ENCODE assay signal across 11 cellular contexts in the genomic region with DNA sequence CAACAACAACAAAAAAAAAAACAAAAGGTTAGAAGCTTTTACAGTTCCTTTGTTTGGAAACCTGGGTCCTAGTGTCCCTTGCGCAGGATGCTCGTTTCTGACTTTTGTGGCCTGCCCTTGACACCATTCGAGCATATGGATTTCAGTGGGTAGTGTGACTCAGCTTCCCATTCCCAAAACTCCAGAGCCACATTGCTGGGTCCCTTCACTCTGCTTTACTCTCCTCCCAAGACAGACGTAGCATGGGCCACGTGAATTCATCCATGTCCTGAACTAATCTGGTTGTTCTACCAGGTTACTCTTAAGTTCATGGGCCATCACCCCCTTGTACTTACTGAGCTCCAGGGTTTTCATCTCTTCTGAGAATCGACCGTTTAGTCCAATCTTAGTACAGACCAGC.
DNase-seq lines count a peak whose midpoint lies in the region; ATAC-seq and TF ChIP-seq lines count a peak whose summit lies in the region.
"Had no signal": no experiment of that assay in that cellular context is flagged by ENCODE, and none has a peak within 500 bp of the region (broad histone marks: within the 10 kb centered on the region; RNA-seq: fewer than 3 reads in every experiment).

No MANE protein-coding gene starts in this region.

- DNase-seq in BE2C, result no peak
- no peak for DNase-seq in HFFc6
- DNase-seq in activated naive CD8-positive, alpha-beta T cell treated with anti-CD3 and anti-CD28 coated beads, Interleukin-2, amount 50 U/mL, for 24 hours, result no peak
- DNase-seq in NCI-H82 (lab: John Stamatoyannopoulos, UW), result no peak
- no peak for DNase-seq in dedifferentiated amniotic fluid mesenchymal stem cell (ENCODE audit: extremely low spot score)
- no peak for DNase-seq in stimulated activated CD8-positive, alpha-beta memory T cell treated with anti-CD3 and anti-CD28 coated beads, Interleukin-4, amount 100 ng/mL, for 48 hours
- DNase-seq: NCI-H2081 treated with DMSO at 0.1 percent for 48 hours had no signal

- no peaks in the 10 kb centered on the region; the same call in 1 of the 2 replicates for H3K27me3 Mint-ChIP-seq in HFFc6 (ENCODE audit: insufficient read depth)
- H3K27me3 Mint-ChIP-seq in activated naive CD8-positive, alpha-beta T cell treated with anti-CD3 and anti-CD28 coated beads, Interleukin-2, amount 50 U/mL, for 24 hours, result peaks cover 15% of the 10 kb centered on the region

- no peak overlapping the region for H3K27ac ChIP-seq in gastroesophageal sphincter
- H3K27ac ChIP-seq: ascending aorta had no signal

- no peaks in the 10 kb centered on the region for H3K4me1 ChIP-seq in BE2C
- peaks cover 6% of the 10 kb centered on the region for H3K4me1 ChIP-seq in mucosa of stomach (ENCODE audit: control insufficient read depth, insufficient read depth, low read length)
- peaks cover 0 to 17% (median 0%) of the 10 kb centered on the region in 3 donors for H3K4me1 ChIP-seq in gastroesophageal sphincter

- peak overlapping the region; percentile 12 for H3K9ac ChIP-seq in mucosa of stomach (ENCODE audit: low read length)

- H3K36me3 Mint-ChIP-seq in HFFc6 (ENCODE audit: low read depth), result no peaks in the 10 kb centered on the region
- no peaks in the 10 kb centered on the region for H3K36me3 Mint-ChIP-seq in activated naive CD8-positive, alpha-beta T cell treated with anti-CD3 and anti-CD28 coated beads, Interleukin-2, amount 50 U/mL, for 24 hours (ENCODE audit: low read depth)

- no peaks in the 10 kb centered on the region for H3K36me3 ChIP-seq in BE2C
- no peaks in the 10 kb centered on the region for H3K36me3 ChIP-seq in mucosa of stomach (ENCODE audit: control insufficient read depth, insufficient read depth, low read length)
- H3K36me3 ChIP-seq in gastroesophageal sphincter, result no peaks in the 10 kb centered on the region
- H3K36me3 ChIP-seq: ascending aorta, heart right ventricle had no signal

- no peak for ATAC-seq in activated naive CD8-positive, alpha-beta T cell treated with anti-CD3 and anti-CD28 coated beads, Interleukin-2, amount 50 U/mL, for 24 hours
- ATAC-seq in gastroesophageal sphincter, result no peak

- H3K4me1 Mint-ChIP-seq in HFFc6 (ENCODE audit: low read depth), result peaks cover 36% of the 10 kb centered on the region
- peaks cover 28% of the 10 kb centered on the region for H3K4me1 Mint-ChIP-seq in activated naive CD8-positive, alpha-beta T cell treated with anti-CD3 and anti-CD28 coated beads, Interleukin-2, amount 50 U/mL, for 24 hours

- TF ChIP-seq CTCF in BE2C (IDR thresholded peaks at IDR 0.05; ENCODE audit: low read depth, low read length) (no peak), HFFc6 (IDR thresholded peaks at IDR 0.05) (no peak), gastroesophageal sphincter (IDR thresholded peaks at IDR 0.05) (no peak)

- H3K4me3 ChIP-seq in BE2C (ENCODE audit: low read depth, low read length) (peak overlapping the region; percentile 59), mucosa of stomach (ENCODE audit: low read length) (no peak overlapping the region), gastroesophageal sphincter (no peak overlapping the region)

- no peaks in the 10 kb centered on the region for H3K9me3 Mint-ChIP-seq in HFFc6
- H3K9me3 Mint-ChIP-seq in activated naive CD8-positive, alpha-beta T cell treated with anti-CD3 and anti-CD28 coated beads, Interleukin-2, amount 50 U/mL, for 24 hours, result no peaks in the 10 kb centered on the region

- 49 to 53% methylated on average over 7 of the region's 7 CpGs for whole genome bisulfite sequencing in gastroesophageal sphincter (ENCODE audit: low coverage in 1 of 2), 2 donors

- H3K4me3 Mint-ChIP-seq in HFFc6, result peak overlapping the region; percentile 77
- H3K4me3 Mint-ChIP-seq in activated naive CD8-positive, alpha-beta T cell treated with anti-CD3 and anti-CD28 coated beads, Interleukin-2, amount 50 U/mL, for 24 hours, result peak overlapping the region; percentile 79

- H3K27ac Mint-ChIP-seq in HFFc6, result peak overlapping the region; percentile 92
- H3K27ac Mint-ChIP-seq in activated naive CD8-positive, alpha-beta T cell treated with anti-CD3 and anti-CD28 coated beads, Interleukin-2, amount 50 U/mL, for 24 hours, result peak overlapping the region; percentile 74

- no peak for TF ChIP-seq POLR2A in gastroesophageal sphincter (IDR thresholded peaks at IDR 0.05)

- no peak for TF ChIP-seq EP300 in gastroesophageal sphincter (IDR thresholded peaks at IDR 0.05)

- H3K9me3 ChIP-seq in BE2C (no peaks in the 10 kb centered on the region), mucosa of stomach (ENCODE audit: control insufficient read depth, low read length) (no peaks in the 10 kb centered on the region), gastroesophageal sphincter (no peaks in the 10 kb centered on the region)
- H3K9me3 ChIP-seq: ascending aorta, heart right ventricle had no signal

- H3K27me3 ChIP-seq in BE2C (no peaks in the 10 kb centered on the region), mucosa of stomach (ENCODE audit: control insufficient read depth, insufficient read depth, low read length) (no peaks in the 10 kb centered on the region), gastroesophageal sphincter (peaks cover 28% of the 10 kb centered on the region)
- H3K27me3 ChIP-seq: ascending aorta had no signal
